11 cellular contexts compared by ENCODE assay signal in the genomic region with DNA sequence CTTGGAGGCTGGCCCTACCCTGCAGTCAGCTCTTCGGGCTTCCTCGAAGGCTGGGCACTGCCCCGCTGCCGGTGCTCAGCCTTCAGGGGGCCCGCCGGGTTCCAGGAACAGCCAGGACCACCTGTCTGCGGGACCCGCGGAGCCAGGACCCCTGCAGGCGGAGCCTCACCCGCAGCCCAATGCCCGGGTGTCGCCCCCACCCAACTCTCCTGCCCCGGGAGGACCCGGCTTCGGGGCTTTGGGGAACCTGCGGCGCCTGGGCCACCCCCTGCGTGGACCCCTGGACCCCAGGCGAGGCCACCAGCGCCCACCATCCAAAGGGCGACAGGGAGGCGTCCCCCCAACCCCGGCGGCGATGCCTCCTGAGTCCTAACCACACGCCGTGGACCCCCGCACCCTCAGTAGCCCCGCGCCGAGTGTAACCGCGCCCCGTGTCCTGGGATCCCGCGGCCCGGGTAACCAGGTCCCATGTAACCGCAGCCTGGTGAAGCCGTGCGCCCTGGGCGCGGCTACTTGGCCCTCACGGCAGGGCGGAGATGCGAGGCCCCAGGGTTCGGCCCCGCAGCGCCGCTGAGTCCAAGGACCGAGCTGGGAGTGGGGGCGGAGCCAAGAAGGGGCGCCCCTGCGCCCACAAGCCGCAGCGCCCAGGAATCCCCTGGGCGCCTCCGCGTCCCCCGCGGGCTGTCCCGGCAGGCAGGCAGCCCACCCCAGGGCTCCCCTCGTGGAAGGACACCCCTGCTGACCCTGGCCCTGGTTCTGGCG. TPM values are rescaled to one million over a fixed set of nuclear protein-coding genes. Genes with fewer than 3 reads are reported as not detected.
DNase-seq lines count a peak whose midpoint lies in the region; ATAC-seq, FAIRE-seq and TF ChIP-seq lines count a peak whose summit lies in the region.
"Had no signal": no experiment of that assay in that cellular context is flagged by ENCODE, and none has a peak within 500 bp of the region (broad histone marks: within the 10 kb centered on the region; RNA-seq: fewer than 3 reads in every experiment).

No MANE protein-coding gene starts in this region.

- H3K27ac ChIP-seq in pancreas: no peak overlapping the region
- H3K27ac ChIP-seq: PC-9 had no signal

- H3K4me1 ChIP-seq in BE2C: no peaks in the 10 kb centered on the region
- H3K4me1 ChIP-seq in pancreas: peaks cover under 1 to 5% (median 1%) of the 10 kb centered on the region in 3 donors

- peaks cover 59% of the 10 kb centered on the region for H3K27me3 Mint-ChIP-seq in mesothelial cell of epicardium (ENCODE audit: low read depth)

- FAIRE-seq in pancreas (lab: Jason Lieb, UNC): no peak

- H3K4me1 Mint-ChIP-seq in mesothelial cell of epicardium: no peaks in the 10 kb centered on the region

- intact Hi-C loops in pancreas (cut with DNase I): no loop called here

- 17 to 18% methylated on average over 54 to 64 of the region's 64 CpGs for WGBS in pancreas, 2 donors

- peak; percentile 55 for ATAC-seq in SK-N-SH treated with all-trans-retinoic acid at 6 μM for 48 hours
- peak in 3 of 4 donors; percentile 19 to 70 (median 23) for ATAC-seq in pancreas
- ATAC-seq: mucosa of descending colon had no signal

- H3K36me3 ChIP-seq in BE2C (no peaks in the 10 kb centered on the region), pancreas (no peaks in the 10 kb centered on the region)

- no peaks in the 10 kb centered on the region for H3K36me3 Mint-ChIP-seq in mesothelial cell of epicardium

- H3K27me3 ChIP-seq in BE2C: no peaks in the 10 kb centered on the region
- no peaks in the 10 kb centered on the region for H3K27me3 ChIP-seq in pancreas

- H3K4me3 ChIP-seq in BE2C (ENCODE audit: low read depth, low read length) (peak overlapping the region; percentile 23), fibroblast of pulmonary artery (replicated peaks; ENCODE audit: low read depth, low read length) (peak overlapping the region; percentile 25), pancreas (peak overlapping the region in 2 of 4 donors; percentile 8 to 28)
- H3K4me3 ChIP-seq: mucosa of descending colon, PC-9 had no signal

- H3K27ac Mint-ChIP-seq in mesothelial cell of epicardium: no peak overlapping the region

- H3K9me3 ChIP-seq in BE2C (no peaks in the 10 kb centered on the region), pancreas (no peaks in the 10 kb centered on the region)
- H3K9me3 ChIP-seq: mucosa of descending colon had no signal

- H3K9me3 Mint-ChIP-seq in mesothelial cell of epicardium: peaks cover 4% of the 10 kb centered on the region

- no peak for DNase-seq in BE2C
- no peak for DNase-seq in fibroblast of pulmonary artery (ENCODE audit: low read depth)
- DNase-seq in pancreas: peak in 1 of 6 donors; percentile 59
- no peak for DNase-seq in mesothelial cell of epicardium (ENCODE audit: low spot score in 2 of 2, unreplicated experiment in 2 of 2)
- no peak for DNase-seq in NK-92 (lab: John Stamatoyannopoulos, UW; ENCODE audit: unreplicated experiment)
- DNase-seq in A172 (ENCODE audit: low spot score): no peak
- no peak for DNase-seq in SKM-1 treated with dmso at 0.1 percent for 144 hours (lab: John Stamatoyannopoulos, UW; ENCODE audit: unreplicated experiment)
- DNase-seq: DND-41, PC-9 had no signal

- no peak for TF ChIP-seq CTCF in BE2C (IDR thresholded peaks at IDR 0.05; ENCODE audit: low read depth, low read length)
- TF ChIP-seq CTCF in fibroblast of pulmonary artery (IDR thresholded peaks at IDR 0.05; ENCODE audit: low read length, missing control alignments): no peak
- TF ChIP-seq CTCF in pancreas (IDR thresholded peaks at IDR 0.05): no peak
- TF ChIP-seq CTCF in mesothelial cell of epicardium (IDR thresholded peaks at IDR 0.05; ENCODE audit: unreplicated experiment): no peak

- H3K4me3 Mint-ChIP-seq in mesothelial cell of epicardium: no peak overlapping the region

TF ChIP-seq in SK-N-SH treated with all-trans-retinoic acid at 6 μM for 48 hours, 23 proteins besides CTCF, POLR2A, EP300 and RAD21:
- TF ChIP-seq TOX (CRISPR knock-in tag; IDR thresholded peaks at IDR 0.05; ENCODE audit: borderline replicate concordance) (no peak), ZNF70 (CRISPR knock-in tag; IDR thresholded peaks at IDR 0.05) (no peak), CSDC2 (CRISPR knock-in tag; IDR thresholded peaks at IDR 0.05) (no peak)
- TF ChIP-seq, protein P1, sequence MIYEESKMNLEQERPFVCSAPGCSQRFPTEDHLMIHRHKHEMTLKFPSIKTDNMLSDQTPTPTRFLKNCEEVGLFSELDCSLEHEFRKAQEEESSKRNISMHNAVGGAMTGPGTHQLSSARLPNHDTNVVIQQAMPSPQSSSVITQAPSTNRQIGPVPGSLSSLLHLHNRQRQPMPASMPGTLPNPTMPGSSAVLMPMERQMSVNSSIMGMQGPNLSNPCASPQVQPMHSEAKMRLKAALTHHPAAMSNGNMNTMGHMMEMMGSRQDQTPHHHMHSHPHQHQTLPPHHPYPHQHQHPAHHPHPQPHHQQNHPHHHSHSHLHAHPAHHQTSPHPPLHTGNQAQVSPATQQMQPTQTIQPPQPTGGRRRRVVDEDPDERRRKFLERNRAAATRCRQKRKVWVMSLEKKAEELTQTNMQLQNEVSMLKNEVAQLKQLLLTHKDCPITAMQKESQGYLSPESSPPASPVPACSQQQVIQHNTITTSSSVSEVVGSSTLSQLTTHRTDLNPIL (CRISPR knock-in tag; IDR thresholded peaks at IDR 0.05; ENCODE audit: low read depth): no peak
- TF ChIP-seq, protein P2, sequence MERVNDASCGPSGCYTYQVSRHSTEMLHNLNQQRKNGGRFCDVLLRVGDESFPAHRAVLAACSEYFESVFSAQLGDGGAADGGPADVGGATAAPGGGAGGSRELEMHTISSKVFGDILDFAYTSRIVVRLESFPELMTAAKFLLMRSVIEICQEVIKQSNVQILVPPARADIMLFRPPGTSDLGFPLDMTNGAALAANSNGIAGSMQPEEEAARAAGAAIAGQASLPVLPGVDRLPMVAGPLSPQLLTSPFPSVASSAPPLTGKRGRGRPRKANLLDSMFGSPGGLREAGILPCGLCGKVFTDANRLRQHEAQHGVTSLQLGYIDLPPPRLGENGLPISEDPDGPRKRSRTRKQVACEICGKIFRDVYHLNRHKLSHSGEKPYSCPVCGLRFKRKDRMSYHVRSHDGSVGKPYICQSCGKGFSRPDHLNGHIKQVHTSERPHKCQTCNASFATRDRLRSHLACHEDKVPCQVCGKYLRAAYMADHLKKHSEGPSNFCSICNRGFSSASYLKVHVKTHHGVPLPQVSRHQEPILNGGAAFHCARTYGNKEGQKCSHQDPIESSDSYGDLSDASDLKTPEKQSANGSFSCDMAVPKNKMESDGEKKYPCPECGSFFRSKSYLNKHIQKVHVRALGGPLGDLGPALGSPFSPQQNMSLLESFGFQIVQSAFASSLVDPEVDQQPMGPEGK (CRISPR knock-in tag; IDR thresholded peaks at IDR 0.05; ENCODE audit: borderline replicate concordance): no peak
TF ChIP-seq in SK-N-SH treated with all-trans-retinoic acid at 6 μM for 48 hours: peak in this region for 0.

RNA-seq across cellular contexts. Expression of gene UBE2F, which starts 11.0 kb away (rescaled TPM):
- 51.8 TPM for polyA plus RNA-seq in BE2C (2012; ENCODE audit: insufficient read depth, insufficient read length, low read depth)
- 10 to 100 TPM; 39.3 to 51.7 (median 43.0) TPM for total RNA-seq in pancreas
- polyA plus RNA-seq in pancreas: 10 to 100 TPM; 32.4 to 32.5 TPM
- total RNA-seq in mesothelial cell of epicardium: 31.9 to 36.4 TPM (median 33.4 TPM) in 3 replicates
- 74.5 and 116 TPM in 2 replicates for total RNA-seq in A172 (2014; rRNA removed; shearing (Covaris generic))
